22 cellular contexts compared by ENCODE assay signal in the genomic region with DNA sequence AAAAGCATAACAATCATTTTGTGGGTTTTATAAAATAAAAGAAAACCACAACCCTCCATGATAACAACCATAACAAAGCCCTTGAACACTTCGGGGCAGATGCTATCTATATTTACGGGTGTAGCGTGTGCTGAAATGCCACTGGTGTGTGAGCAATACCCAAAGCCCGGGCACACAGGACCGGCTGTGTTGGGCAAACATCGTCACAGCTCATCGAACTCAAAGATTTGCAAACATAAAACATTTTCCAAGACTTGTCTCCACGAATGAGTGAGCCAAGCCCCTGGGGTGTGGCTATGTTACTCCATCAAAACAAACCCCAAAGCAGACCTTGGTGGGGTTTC.
DNase-seq lines count a peak whose midpoint lies in the region; ATAC-seq and TF ChIP-seq lines count a peak whose summit lies in the region.
"Had no signal": no experiment of that assay in that cellular context is flagged by ENCODE, and none has a peak within 500 bp of the region (broad histone marks: within the 10 kb centered on the region; RNA-seq: fewer than 3 reads in every experiment).

No MANE protein-coding gene starts in this region.

- H3K4me3 ChIP-seq in CD8-positive, alpha-beta memory T cell (ENCODE audit: low read length), result no peak overlapping the region
- H3K4me3 ChIP-seq in SU-DHL-6 (ENCODE audit: insufficient read depth, low read length, poor library complexity, severe bottlenecking), result peak overlapping the region; percentile 6
- no peak overlapping the region for H3K4me3 ChIP-seq in naive thymus-derived CD4-positive, alpha-beta T cell (ENCODE audit: low read length)
- no peak overlapping the region for H3K4me3 ChIP-seq in PC-9
- H3K4me3 ChIP-seq: pancreas, SK-N-MC, upper lobe of right lung had no signal

- no peak overlapping the region for H2BK15ac ChIP-seq in H9 (ENCODE audit: low read depth, low read length)

- no peak overlapping the region for H2BK5ac ChIP-seq in H9 (ENCODE audit: insufficient read length, low read length)

- H3K4me2 ChIP-seq in SU-DHL-6 (ENCODE audit: low read depth, low read length, poor library complexity, severe bottlenecking) (peak overlapping the region; percentile 83), H9 (ENCODE audit: insufficient read depth, insufficient read length, low read length) (no peak overlapping the region), PC-9 (no peak overlapping the region)
- H3K4me2 ChIP-seq: KMS-11 had no signal

- H3K18ac ChIP-seq in H9 (ENCODE audit: insufficient read length, low read depth, low read length), result no peak overlapping the region

- H3K4me3 Mint-ChIP-seq in CD8-positive, alpha-beta memory T cell, result peak overlapping the region in 5 of 7 donors; percentile 16 to 72 (median 32)
- peak overlapping the region in 6 of 10 donors; percentile 13 to 58 (median 21) for H3K4me3 Mint-ChIP-seq in naive thymus-derived CD4-positive, alpha-beta T cell
- no peak overlapping the region for H3K4me3 Mint-ChIP-seq in H9
- H3K4me3 Mint-ChIP-seq: activated T-cell treated with anti-CD3 and anti-CD28 coated beads, Interleukin-2, amount 50 U/mL, for 4 hours; nephron progenitor cell; T-helper 2 cell treated with Interferon-gamma antibody and Interleukin-4, amounts not matched to agents 5 μg/mL and 100 μg/mL, for 36 hours had no signal

- H3K79me2 ChIP-seq in SU-DHL-6 (ENCODE audit: insufficient read depth, low read length), result no peaks in the 10 kb centered on the region
- no peaks in the 10 kb centered on the region for H3K79me2 ChIP-seq in H9 (ENCODE audit: insufficient read depth, low read length)
- no peaks in the 10 kb centered on the region for H3K79me2 ChIP-seq in PC-9 (ENCODE audit: low read depth)

- POLR2A ChIA-PET in CD8-positive, alpha-beta memory T cell (lab: Charles Lee), result interaction anchor here (0.6 kb wide), 1 partner anchor 9 kb away, joined by 3 read pairs; no protein-coding TSS in a partner anchor
- POLR2A ChIA-PET in naive thymus-derived CD4-positive, alpha-beta T cell (lab: Charles Lee), result interaction anchor here (0.6 to 1.6 kb wide), 4 partner anchors 8 to 15 kb away, joined by 3 to 4 read pairs (median 3); no protein-coding TSS in a partner anchor
- POLR2A ChIA-PET in PC-9 (lab: Charles Lee; ENCODE audit: unreplicated experiment), result no interaction called here

- no peak overlapping the region for H4K91ac ChIP-seq in H9 (ENCODE audit: insufficient read length, low read depth, low read length)

- H3K79me1 ChIP-seq in H9 (ENCODE audit: insufficient read depth, low read depth, low read length, poor library complexity, severe bottlenecking), result no peaks in the 10 kb centered on the region

- H3F3A ChIP-seq in SU-DHL-6 (ENCODE audit: insufficient read depth), result peaks cover 81% of the 10 kb centered on the region
- no peaks in the 10 kb centered on the region for H3F3A ChIP-seq in PC-9 (ENCODE audit: insufficient read depth, low read depth)

- DNase-seq in SHP77 (lab: John Stamatoyannopoulos, UW), result peak; percentile 11 to 17
- DNase-seq in SHP77 treated with DMSO at 0.1 percent for 48 hours (lab: John Stamatoyannopoulos, UW), result no peak
- DNase-seq in CD8-positive, alpha-beta memory T cell, result no peak
- peak in 2 of 9 donors; percentile 34 to 40 for DNase-seq in naive thymus-derived CD4-positive, alpha-beta T cell
- no peak for DNase-seq in stimulated activated naive CD4-positive, alpha-beta T cell treated with Interleukin-2 at 50 U/mL for 16 hours (lab: John Stamatoyannopoulos, UW)
- DNase-seq in H9, result no peak
- DNase-seq in PC-9, result no peak
- DNase-seq: activated naive CD4-positive, alpha-beta T cell treated with anti-CD3 and anti-CD28 coated beads, Interleukin-2, amount 50 U/mL, for 16 hours; activated T-cell treated with anti-CD3 and anti-CD28 coated beads, Interleukin-2, amount 50 U/mL, for 4 hours; aorta; left cardiac atrium; mesendoderm; nephron progenitor cell; pancreas; upper lobe of right lung; WERI-Rb-1 had no signal

- peak; percentile 67 for ATAC-seq in naive thymus-derived CD4-positive, alpha-beta T cell
- ATAC-seq: activated T-cell treated with anti-CD3 and anti-CD28 coated beads, Interleukin-2, amount 50 U/mL, for 4 hours; left cardiac atrium; Panc1; pancreas; sciatic nerve; upper lobe of right lung had no signal

- no peak overlapping the region for H2BK12ac ChIP-seq in H9 (ENCODE audit: insufficient read length, low read depth, low read length)

- no peaks in the 10 kb centered on the region for H3K23me2 ChIP-seq in H9 (ENCODE audit: insufficient read length, low read depth, low read length, poor library complexity, severe bottlenecking)

- no peaks in the 10 kb centered on the region for H3K36me3 ChIP-seq in CD8-positive, alpha-beta memory T cell (ENCODE audit: insufficient read depth, low read length)
- H3K36me3 ChIP-seq in SU-DHL-6 (ENCODE audit: low read length) (no peaks in the 10 kb centered on the region), PC-9 (ENCODE audit: low read depth) (no peaks in the 10 kb centered on the region)
- H3K36me3 ChIP-seq in naive thymus-derived CD4-positive, alpha-beta T cell (ENCODE audit: control insufficient read depth in 2 of 3, insufficient read depth in 3 of 3, low read length in 3 of 3), result no peaks in the 10 kb centered on the region
- H3K36me3 ChIP-seq: pancreas, upper lobe of right lung, WERI-Rb-1 had no signal

- H3K4me1 ChIP-seq in CD8-positive, alpha-beta memory T cell (ENCODE audit: insufficient read depth, low read length), result peaks cover 22% of the 10 kb centered on the region
- H3K4me1 ChIP-seq in naive thymus-derived CD4-positive, alpha-beta T cell (ENCODE audit: control insufficient read depth in 2 of 2, insufficient read depth in 2 of 2, low read length in 2 of 2), result peaks cover 15 to 21% of the 10 kb centered on the region in 2 donors
- H3K4me1 ChIP-seq in H9 (ENCODE audit: insufficient read depth, low read length) (no peaks in the 10 kb centered on the region), PC-9 (replicated peaks; ENCODE audit: insufficient read depth) (peaks cover 19% of the 10 kb centered on the region)
- H3K4me1 ChIP-seq: pancreas, upper lobe of right lung had no signal

- no peaks in the 10 kb centered on the region for H4K20me1 ChIP-seq in SU-DHL-6 (ENCODE audit: low read depth, low read length)
- no peaks in the 10 kb centered on the region for H4K20me1 ChIP-seq in H9 (ENCODE audit: control insufficient read depth, insufficient read depth, insufficient read length)
- H4K20me1 ChIP-seq in PC-9 (ENCODE audit: insufficient read depth), result no peaks in the 10 kb centered on the region

- no peak overlapping the region for H3K14ac ChIP-seq in H9 (ENCODE audit: insufficient read depth, low read length)

- H3T11ph ChIP-seq in H9 (ENCODE audit: low read length), result no peak overlapping the region

- no peak overlapping the region for H3K23ac ChIP-seq in H9 (ENCODE audit: insufficient read length, low read depth, low read length)

- no peak overlapping the region for H2AK5ac ChIP-seq in H9 (ENCODE audit: insufficient read length, low read length)

- no peak overlapping the region for H2BK120ac ChIP-seq in H9 (ENCODE audit: low read depth, low read length, poor library complexity, severe bottlenecking)

- peaks cover 18 to 33% (median 30%) of the 10 kb centered on the region in 3 donors for H3K4me1 Mint-ChIP-seq in CD8-positive, alpha-beta memory T cell
- peaks cover 3 to 52% (median 42%) of the 10 kb centered on the region in 7 donors for H3K4me1 Mint-ChIP-seq in naive thymus-derived CD4-positive, alpha-beta T cell
- no peaks in the 10 kb centered on the region for H3K4me1 Mint-ChIP-seq in H9

- TF ChIP-seq CTCF in SU-DHL-6 (IDR thresholded peaks at IDR 0.05; ENCODE audit: insufficient read depth, low read length, poor library complexity, severe bottlenecking), result no peak
- TF ChIP-seq CTCF in H9 (conservative IDR thresholded peaks at IDR 0.05), result no peak
- TF ChIP-seq CTCF in PC-9 (conservative IDR thresholded peaks at IDR 0.05), result no peak

- H4K8ac ChIP-seq in H9 (replicated peaks; ENCODE audit: insufficient read length, low read depth, low read length), result no peak overlapping the region

- H3K56ac ChIP-seq in H9 (ENCODE audit: insufficient read length, low read depth, low read length), result no peak overlapping the region

- peak overlapping the region in 1 of 8 donors; percentile 70 for H3K27ac Mint-ChIP-seq in CD8-positive, alpha-beta memory T cell
- peak overlapping the region in 4 of 9 donors; percentile 20 to 32 (median 27) for H3K27ac Mint-ChIP-seq in naive thymus-derived CD4-positive, alpha-beta T cell
- H3K27ac Mint-ChIP-seq in H9, result no peak overlapping the region
- H3K27ac Mint-ChIP-seq: nephron progenitor cell; T-helper 2 cell treated with Interferon-gamma antibody and Interleukin-4, amounts not matched to agents 5 μg/mL and 100 μg/mL, for 36 hours had no signal

- CTCF ChIA-PET in CD8-positive, alpha-beta memory T cell (lab: Charles Lee), result no interaction called here
- CTCF ChIA-PET in naive thymus-derived CD4-positive, alpha-beta T cell (lab: Charles Lee), result interaction anchor here (1.3 kb wide), 1 partner anchor 75 kb away, joined by 3 read pairs; no protein-coding TSS in a partner anchor
- CTCF ChIA-PET in PC-9 (lab: Charles Lee), result no interaction called here

- no peak overlapping the region for H2BK20ac ChIP-seq in H9 (ENCODE audit: low read depth, low read length, poor library complexity, severe bottlenecking)

- no peak overlapping the region for H4K5ac ChIP-seq in H9 (ENCODE audit: insufficient read length, low read depth, low read length)

- H2AFZ ChIP-seq in SU-DHL-6 (ENCODE audit: low read depth, low read length, severe bottlenecking), result no peak overlapping the region
- H2AFZ ChIP-seq in H9 (ENCODE audit: low read length), result no peak overlapping the region
- H2AFZ ChIP-seq in PC-9, result no peak overlapping the region

- WGBS in H9 (ENCODE audit: extremely low coverage, insufficient read length, low lambda C conversion rate), result no CpG with 5 or more reads among the region's 8 CpGs

- intact Hi-C loops in naive thymus-derived CD4-positive, alpha-beta T cell (cut with micrococcal nuclease), result loop anchor here in 1 of 2 donors (5.0 kb wide), 1 partner anchor 174 kb away; no protein-coding TSS in a partner anchor
- intact Hi-C loops in PC-9 (cut with micrococcal nuclease; ENCODE audit: unreplicated experiment), result loop anchor here (10.0 kb wide), 1 partner anchor 172 kb away; no protein-coding TSS in a partner anchor

- H3K36me3 Mint-ChIP-seq in CD8-positive, alpha-beta memory T cell, result peaks cover 0 to 7% (median 1%) of the 10 kb centered on the region in 3 donors
- H3K36me3 Mint-ChIP-seq in naive thymus-derived CD4-positive, alpha-beta T cell, result peaks cover 0 to 4% (median 1%) of the 10 kb centered on the region in 5 donors
- H3K36me3 Mint-ChIP-seq in H9 (ENCODE audit: insufficient read depth in 1 of 3, low read depth in 3 of 3), result peaks cover 0 to 2% (median 0%) of the 10 kb centered on the region in 3 experiments; a peak in 3 of 7 replicates

- no peak overlapping the region for H3K4ac ChIP-seq in H9 (ENCODE audit: low read depth, low read length)

- H3K27me3 ChIP-seq in CD8-positive, alpha-beta memory T cell (ENCODE audit: insufficient read depth, low read length, poor library complexity, severe bottlenecking), result no peaks in the 10 kb centered on the region
- H3K27me3 ChIP-seq in SU-DHL-6 (ENCODE audit: low read length) (no peaks in the 10 kb centered on the region), H9 (ENCODE audit: insufficient read depth, low read length) (no peaks in the 10 kb centered on the region), PC-9 (ENCODE audit: insufficient read depth, low read depth) (no peaks in the 10 kb centered on the region)
- no peaks in the 10 kb centered on the region for H3K27me3 ChIP-seq in naive thymus-derived CD4-positive, alpha-beta T cell (ENCODE audit: control insufficient read depth in 2 of 2, insufficient read depth in 2 of 2, low read length in 2 of 2)
- H3K27me3 ChIP-seq: pancreas, upper lobe of right lung had no signal

- H3K9me2 ChIP-seq in SU-DHL-6 (replicated peaks; ENCODE audit: insufficient read depth, low read length) (no peaks in the 10 kb centered on the region), PC-9 (ENCODE audit: insufficient read depth) (no peaks in the 10 kb centered on the region)

- no peaks in the 10 kb centered on the region for H3K9me3 ChIP-seq in CD8-positive, alpha-beta memory T cell (ENCODE audit: low read length)
- H3K9me3 ChIP-seq in SU-DHL-6 (ENCODE audit: insufficient read depth, low read length) (no peaks in the 10 kb centered on the region), H9 (ENCODE audit: control insufficient read depth, low read depth, low read length) (no peaks in the 10 kb centered on the region), PC-9 (ENCODE audit: insufficient read depth, low read depth) (peaks cover 27% of the 10 kb centered on the region)
- H3K9me3 ChIP-seq in naive thymus-derived CD4-positive, alpha-beta T cell (ENCODE audit: control insufficient read depth in 2 of 3, low read length in 3 of 3), result no peaks in the 10 kb centered on the region
- H3K9me3 ChIP-seq: pancreas, upper lobe of right lung had no signal

- H3K9ac ChIP-seq in SU-DHL-6 (ENCODE audit: low read length) (peak overlapping the region; percentile 75), H9 (ENCODE audit: extremely low read depth, insufficient read length, low read length) (no peak overlapping the region)
- H3K9ac ChIP-seq: KMS-11 had no signal

- BruUV-seq in PC-9 (replicated peaks; lab: Mats Ljungman, UMichigan), result no TSS peak

- H3K27me3 Mint-ChIP-seq in CD8-positive, alpha-beta memory T cell, result peaks cover 29 to 35% of the 10 kb centered on the region in 2 donors
- peaks cover 0 to 16% (median 0%) of the 10 kb centered on the region in 5 donors for H3K27me3 Mint-ChIP-seq in naive thymus-derived CD4-positive, alpha-beta T cell
- peaks cover 7% of the 10 kb centered on the region for H3K27me3 Mint-ChIP-seq in H9 (ENCODE audit: low read depth)

- H3K9me3 Mint-ChIP-seq in CD8-positive, alpha-beta memory T cell, result peaks cover 0 to 5% (median 0%) of the 10 kb centered on the region in 5 donors
- H3K9me3 Mint-ChIP-seq in naive thymus-derived CD4-positive, alpha-beta T cell, result peaks cover 0 to 27% (median 11%) of the 10 kb centered on the region in 11 donors
- peaks cover 0 to 3% of the 10 kb centered on the region in 2 experiments; a peak in 1 of 5 replicates for H3K9me3 Mint-ChIP-seq in H9
- H3K9me3 Mint-ChIP-seq: T-helper 2 cell treated with Interferon-gamma antibody and Interleukin-4, amounts not matched to agents 5 μg/mL and 100 μg/mL, for 36 hours had no signal

- no peak overlapping the region for H3K27ac ChIP-seq in CD8-positive, alpha-beta memory T cell (ENCODE audit: low read depth, low read length)
- H3K27ac ChIP-seq in SU-DHL-6 (ENCODE audit: low read depth, low read length) (peak overlapping the region; percentile 99), H9 (ENCODE audit: insufficient read length, low read depth, low read length) (no peak overlapping the region), PC-9 (no peak overlapping the region)
- no peak overlapping the region for H3K27ac ChIP-seq in naive thymus-derived CD4-positive, alpha-beta T cell (ENCODE audit: low read depth, low read length)
- H3K27ac ChIP-seq: KMS-11, pancreas, SK-N-MC, upper lobe of right lung, WERI-Rb-1 had no signal

Comparison
In these comparisons a context has a peak if more than half of its experiments do, and no peak if none do; other contexts are left out.
1. DNase-seq: peak in SHP77 (2 of 2); none in SHP77 treated with DMSO at 0.1 percent for 48 hours (single experiment), CD8-positive, alpha-beta memory T cell (0 of 5), stimulated activated naive CD4-positive, alpha-beta T cell treated with Interleukin-2 at 50 U/mL for 16 hours (single experiment), H9 (single experiment) and PC-9 (0 of 2).
2. H3K4me3 Mint-ChIP-seq: peak in CD8-positive, alpha-beta memory T cell (5 of 7) and naive thymus-derived CD4-positive, alpha-beta T cell (6 of 10); none in H9 (0 of 2).